33 cellular contexts compared by ENCODE assay signal in genomic region chr10:36277459-36277858, GRCh38.
"Had no signal": no experiment of that assay in that cellular context is flagged by ENCODE, and none has a peak within 500 bp of the region (broad histone marks: within the 10 kb centered on the region; RNA-seq: fewer than 3 reads in every experiment).

No MANE protein-coding gene starts in this region.

- H3K27ac ChIP-seq: KMS-11, Peyer's patch had no signal

- H3K9me3 ChIP-seq: MG63, Peyer's patch, SJSA1, SK-N-SH had no signal

- H3K36me3 ChIP-seq: MG63, Peyer's patch, SJSA1 had no signal

- H3K9ac ChIP-seq: KMS-11, SK-N-SH had no signal

- H3K27me3 ChIP-seq: MG63, Peyer's patch, SJSA1 had no signal

- ATAC-seq: PC-3 had no signal

- H3K4me2 ChIP-seq: KMS-11, SK-N-SH had no signal

- H3K4me1 ChIP-seq: Peyer's patch had no signal

- H3K4me3 ChIP-seq: MG63, Peyer's patch, SJSA1 had no signal

- DNase-seq: Karpas-422, MG63, NCI-H1048, NCI-H1092 treated with DMSO at 0.1 percent for 48 hours, NCI-H1105 treated with DMSO at 0.1 percent for 48 hours, NCI-H1417, NCI-H1436, NCI-H146, NCI-H1694, NCI-H187, NCI-H1930, NCI-H2029 treated with DMSO at 0.1 percent for 48 hours, NCI-H2081 treated with DMSO at 0.1 percent for 48 hours, NCI-H2107, NCI-H2171, NCI-H226, NCI-H446 treated with DMSO at 0.1 percent for 48 hours, NCI-H510A, NCI-H524, NCI-H526, NCI-H69, NCI-H748 treated with DMSO at 0.1 percent for 48 hours, NCI-H82, OCI-M1, PC-3, Peyer's patch, Right ventricle myocardium superior, RPMI8226, SHP77 treated with DMSO at 0.1 percent for 48 hours, SK-N-SH, SW 1271 had no signal
